In genomic region chr6:116210750-116211425, GRCh38 we compare ENCODE assay signal across 13 cellular contexts. TPM values are rescaled to one million over a fixed set of nuclear protein-coding genes. Genes with fewer than 3 reads are reported as not detected.
A peak's percentile ranks its signal among the peaks of the same experiment; 100 is the strongest.
DNase-seq lines count a peak whose midpoint lies in the region; ATAC-seq and TF ChIP-seq lines count a peak whose summit lies in the region.
"Had no signal": no experiment of that assay in that cellular context is flagged by ENCODE, and none has a peak within 500 bp of the region (broad histone marks: within the 10 kb centered on the region; RNA-seq: fewer than 3 reads in every experiment).

No MANE protein-coding gene starts in this region.

- H3K27ac Mint-ChIP-seq in T-cell, result no peak overlapping the region
- H3K27ac Mint-ChIP-seq in stimulated activated effector memory CD8-positive, alpha-beta T cell treated with anti-CD3 and anti-CD28 coated beads, Interleukin-12 subunit alpha, Interleukin-12 subunit beta, amount 100 ng/mL, for 72 hours, result no peak overlapping the region
- H3K27ac Mint-ChIP-seq in activated naive CD4-positive, alpha-beta T cell treated with anti-CD3 and anti-CD28 coated beads, Interleukin-2, amount 10 ng/mL, durations not matched to agents 7 days and 5 days, result no peak overlapping the region
- H3K27ac Mint-ChIP-seq: activated T-cell treated with anti-CD3 and anti-CD28 coated beads, Interleukin-2, amount 50 U/mL, for 72 hours; dendritic cell treated with granulocyte-macrophage colony-stimulating factor and Interleukin-4, amounts not matched to agents 40 ng/mL and 50 ng/mL, for 4 days had no signal

- no peak for TF ChIP-seq CTCF in omental fat pad (IDR thresholded peaks at IDR 0.05)

- DNase-seq in GM03348 (ENCODE audit: low spot score), result peak; percentile 26
- peak; percentile 57 for DNase-seq in NCI-H69 (lab: John Stamatoyannopoulos, UW)
- DNase-seq in fibroblast of gingiva (ENCODE audit: low read depth), result peak; percentile 44
- no peak for DNase-seq in omental fat pad (ENCODE audit: low spot score)
- DNase-seq in COLO668 (lab: John Stamatoyannopoulos, UW; ENCODE audit: unreplicated experiment), result no peak
- DNase-seq in T-cell, result no peak
- no peak for DNase-seq in stimulated activated effector memory CD8-positive, alpha-beta T cell treated with anti-CD3 and anti-CD28 coated beads, Interleukin-12 subunit alpha, Interleukin-12 subunit beta, amount 100 ng/mL, for 72 hours (ENCODE audit: low spot score in 2 of 2)
- no peak for DNase-seq in activated naive CD4-positive, alpha-beta T cell treated with anti-CD3 and anti-CD28 coated beads, Interleukin-2, amount 10 ng/mL, durations not matched to agents 7 days and 5 days
- DNase-seq: activated T-cell treated with anti-CD3 and anti-CD28 coated beads, Interleukin-2, amount 50 U/mL, for 72 hours; NCI-H510A treated with DMSO at 0.1 percent for 48 hours; nucleus accumbens; T-helper 9 cell had no signal

- no peaks in the 10 kb centered on the region for H3K4me1 Mint-ChIP-seq in T-cell
- H3K4me1 Mint-ChIP-seq in stimulated activated effector memory CD8-positive, alpha-beta T cell treated with anti-CD3 and anti-CD28 coated beads, Interleukin-12 subunit alpha, Interleukin-12 subunit beta, amount 100 ng/mL, for 72 hours, result no peaks in the 10 kb centered on the region
- H3K4me1 Mint-ChIP-seq in activated naive CD4-positive, alpha-beta T cell treated with anti-CD3 and anti-CD28 coated beads, Interleukin-2, amount 10 ng/mL, durations not matched to agents 7 days and 5 days, result no peaks in the 10 kb centered on the region

- H3K4me3 Mint-ChIP-seq in T-cell, result no peak overlapping the region
- H3K4me3 Mint-ChIP-seq in stimulated activated effector memory CD8-positive, alpha-beta T cell treated with anti-CD3 and anti-CD28 coated beads, Interleukin-12 subunit alpha, Interleukin-12 subunit beta, amount 100 ng/mL, for 72 hours, result no peak overlapping the region
- no peak overlapping the region for H3K4me3 Mint-ChIP-seq in activated naive CD4-positive, alpha-beta T cell treated with anti-CD3 and anti-CD28 coated beads, Interleukin-2, amount 10 ng/mL, durations not matched to agents 7 days and 5 days
- H3K4me3 Mint-ChIP-seq: activated T-cell treated with anti-CD3 and anti-CD28 coated beads, Interleukin-2, amount 50 U/mL, for 72 hours; dendritic cell treated with granulocyte-macrophage colony-stimulating factor and Interleukin-4, amounts not matched to agents 40 ng/mL and 50 ng/mL, for 4 days had no signal

- H3K9me3 Mint-ChIP-seq in T-cell, result no peaks in the 10 kb centered on the region
- H3K9me3 Mint-ChIP-seq in stimulated activated effector memory CD8-positive, alpha-beta T cell treated with anti-CD3 and anti-CD28 coated beads, Interleukin-12 subunit alpha, Interleukin-12 subunit beta, amount 100 ng/mL, for 72 hours, result no peaks in the 10 kb centered on the region
- no peaks in the 10 kb centered on the region for H3K9me3 Mint-ChIP-seq in activated naive CD4-positive, alpha-beta T cell treated with anti-CD3 and anti-CD28 coated beads, Interleukin-2, amount 10 ng/mL, durations not matched to agents 7 days and 5 days
- H3K9me3 Mint-ChIP-seq: activated T-cell treated with anti-CD3 and anti-CD28 coated beads, Interleukin-2, amount 50 U/mL, for 72 hours; dendritic cell treated with granulocyte-macrophage colony-stimulating factor and Interleukin-4, amounts not matched to agents 40 ng/mL and 50 ng/mL, for 4 days had no signal

- no peaks in the 10 kb centered on the region for H3K27me3 Mint-ChIP-seq in T-cell
- H3K27me3 Mint-ChIP-seq in activated naive CD4-positive, alpha-beta T cell treated with anti-CD3 and anti-CD28 coated beads, Interleukin-2, amount 10 ng/mL, durations not matched to agents 7 days and 5 days, result no peaks in the 10 kb centered on the region
- H3K27me3 Mint-ChIP-seq: dendritic cell treated with granulocyte-macrophage colony-stimulating factor and Interleukin-4, amounts not matched to agents 40 ng/mL and 50 ng/mL, for 4 days had no signal

- ATAC-seq in omental fat pad (ENCODE audit: low FRiP score), result peak; percentile 89
- ATAC-seq in T-cell (replicated peaks in 1 of 4), result no peak
- no peak for ATAC-seq in stimulated activated effector memory CD8-positive, alpha-beta T cell treated with anti-CD3 and anti-CD28 coated beads, Interleukin-12 subunit alpha, Interleukin-12 subunit beta, amount 100 ng/mL, for 72 hours
- ATAC-seq: activated T-cell treated with anti-CD3 and anti-CD28 coated beads, Interleukin-2, amount 50 U/mL, for 72 hours had no signal

- CTCF ChIA-PET in T-cell (lab: Charles Lee), result interaction anchor here (0.6 to 1.1 kb wide), 3 partner anchors 7 to 26 kb away, joined by 3 read pairs; no protein-coding TSS in a partner anchor
- CTCF ChIA-PET in activated naive CD4-positive, alpha-beta T cell treated with anti-CD3 and anti-CD28 coated beads, Interleukin-2, amount 10 ng/mL, durations not matched to agents 7 days and 5 days (lab: Charles Lee), result no interaction called here

- peaks cover 6% of the 10 kb centered on the region for H3K36me3 Mint-ChIP-seq in T-cell
- H3K36me3 Mint-ChIP-seq in stimulated activated effector memory CD8-positive, alpha-beta T cell treated with anti-CD3 and anti-CD28 coated beads, Interleukin-12 subunit alpha, Interleukin-12 subunit beta, amount 100 ng/mL, for 72 hours, result no peaks in the 10 kb centered on the region
- no peaks in the 10 kb centered on the region for H3K36me3 Mint-ChIP-seq in activated naive CD4-positive, alpha-beta T cell treated with anti-CD3 and anti-CD28 coated beads, Interleukin-2, amount 10 ng/mL, durations not matched to agents 7 days and 5 days

- POLR2A ChIA-PET in T-cell (lab: Charles Lee), result no interaction called here

RNA-seq across cellular contexts. Expression of gene TSPYL4, which starts 43.0 kb away (rescaled TPM):
- total RNA-seq in omental fat pad, result 10 to 100 TPM in 2 of 4 donors, 1 to 10 TPM in 2; 8.0 to 13.4 (median 9.5) TPM
- total RNA-seq in T-cell, result 10 to 100 TPM; 18.6 to 60.2 (median 22.4) TPM

Comparison
In these comparisons a context has a peak if more than half of its experiments do, and no peak if none do; other contexts are left out.
1. DNase-seq: peak in GM03348 (single experiment), NCI-H69 (single experiment) and fibroblast of gingiva (single experiment); none in omental fat pad (single experiment), COLO668 (single experiment), T-cell (0 of 34), stimulated activated effector memory CD8-positive, alpha-beta T cell treated with anti-CD3 and anti-CD28 coated beads, Interleukin-12 subunit alpha, Interleukin-12 subunit beta, amount 100 ng/mL, for 72 hours (0 of 2) and activated naive CD4-positive, alpha-beta T cell treated with anti-CD3 and anti-CD28 coated beads, Interleukin-2, amount 10 ng/mL, durations not matched to agents 7 days and 5 days (single experiment).